17 cellular contexts compared by ENCODE assay signal in the genomic region with DNA sequence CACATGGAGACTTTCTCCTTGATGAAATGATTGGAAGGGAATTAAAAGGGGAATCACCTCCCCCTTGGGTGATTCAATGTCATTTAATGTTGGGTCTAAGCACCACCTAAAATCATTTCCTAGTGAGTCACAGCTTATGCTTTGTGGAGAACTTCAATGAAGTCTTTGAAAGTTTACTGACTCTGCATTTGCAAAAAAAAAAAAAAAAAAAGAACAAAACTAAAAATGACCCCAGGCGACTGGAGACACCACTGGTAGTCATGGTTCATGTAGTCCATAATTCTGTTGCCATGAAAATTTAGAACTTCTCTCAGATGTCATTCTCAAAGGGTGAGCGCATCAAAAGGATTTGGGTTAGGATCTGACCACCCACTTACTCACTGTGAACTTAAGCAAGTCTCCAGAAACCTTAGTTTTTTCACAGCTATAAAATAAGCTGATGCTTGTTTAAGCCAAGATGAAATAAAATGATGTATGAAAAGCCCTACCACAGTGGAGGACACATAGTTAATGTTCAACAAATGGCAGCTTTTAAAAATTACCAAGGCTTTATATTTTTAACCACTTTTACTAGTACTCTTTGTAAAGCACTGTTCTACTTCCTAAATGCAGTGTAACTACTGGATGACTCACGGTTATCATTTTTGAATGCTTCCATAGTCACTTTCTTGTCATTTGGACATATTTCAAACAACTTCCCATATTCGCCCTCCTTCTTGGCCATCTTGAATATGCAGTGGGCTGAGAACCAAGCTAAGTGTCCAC. TPM values are rescaled to one million over a fixed set of nuclear protein-coding genes. Genes with fewer than 3 reads are reported as not detected.
DNase-seq lines count a peak whose midpoint lies in the region; ATAC-seq and TF ChIP-seq lines count a peak whose summit lies in the region.
"Had no signal": no experiment of that assay in that cellular context is flagged by ENCODE, and none has a peak within 500 bp of the region (broad histone marks: within the 10 kb centered on the region; RNA-seq: fewer than 3 reads in every experiment).

No MANE protein-coding gene starts in this region.

- H3K4me2 ChIP-seq in SK-N-SH, result peak overlapping the region; percentile 42

- peaks cover 12% of the 10 kb centered on the region for H3F3A ChIP-seq in SK-N-SH (replicated peaks; ENCODE audit: insufficient read depth)

- H3K36me3 ChIP-seq in SK-N-SH (replicated peaks in 1 of 2; ENCODE audit: control insufficient read depth in 1 of 2, insufficient read depth in 2 of 2, low read length in 1 of 2) (no peaks in the 10 kb centered on the region), brain microvascular endothelial cell (replicated peaks) (no peaks in the 10 kb centered on the region)
- H3K36me3 ChIP-seq: SJCRH30 had no signal

- POLR2A ChIA-PET in SK-N-SH (lab: Yijun Ruan, JAX), result no interaction called here

- 30% methylated on average over 4 of the region's 4 CpGs for WGBS in SK-N-SH (ENCODE audit: low lambda C conversion rate)

- H3K9ac ChIP-seq in SK-N-SH, result peak overlapping the region; percentile 37; the same call in 1 of the 2 replicates

- H3K9me2 ChIP-seq in SK-N-SH, result no peaks in the 10 kb centered on the region

- DNase-seq in SK-N-SH, result no peak
- peak; percentile 93 for DNase-seq in M059J (ENCODE audit: low read depth)
- peak; percentile 33 for DNase-seq in brain microvascular endothelial cell
- DNase-seq in skeletal muscle cell (ENCODE audit: low read depth), result peak; percentile 30
- DNase-seq in Kasumi-1 (lab: John Stamatoyannopoulos, UW), result no peak
- DNase-seq: DND-41, islet precursor cell, naive B cell, NCI-H1092, NCI-H69, right cardiac atrium, testis had no signal

- no peak for TF ChIP-seq RAD21 in SK-N-SH (IDR thresholded peaks at IDR 0.05; ENCODE audit: low read length)

- CTCF ChIA-PET in SK-N-SH (lab: Yijun Ruan, JAX), result no interaction called here

- H3K79me2 ChIP-seq in SK-N-SH (ENCODE audit: insufficient read depth), result no peaks in the 10 kb centered on the region

- peak overlapping the region in 1 of 2 experiments; percentile 61; a peak in 2 of 4 replicates for H3K27ac ChIP-seq in SK-N-SH (ENCODE audit: low read depth in 2 of 2, low read length in 1 of 2)
- peak overlapping the region; percentile 71 for H3K27ac ChIP-seq in brain microvascular endothelial cell
- H3K27ac ChIP-seq: SJCRH30, testis had no signal

- in situ Hi-C loops in brain microvascular endothelial cell (cut with HindIII; ENCODE audit: low pct_ligation_motif_present, low sequenced_read_pairs), result no loop called here

- H2AFZ ChIP-seq in SK-N-SH (ENCODE audit: low read depth), result peak overlapping the region; percentile 72

- TF ChIP-seq EP300 in SK-N-SH (IDR thresholded peaks at IDR 0.05; ENCODE audit: borderline replicate concordance in 1 of 2, low read depth in 1 of 2, low read length in 1 of 2), result no peak

- peaks cover 0 to 2% of the 10 kb centered on the region in 2 experiments; a peak in 1 of 4 replicates for H3K4me1 ChIP-seq in SK-N-SH (ENCODE audit: control insufficient read depth in 1 of 2, insufficient read depth in 2 of 2, low read depth in 1 of 2, low read length in 1 of 2)
- H3K4me1 ChIP-seq: SJCRH30, testis had no signal

- ATAC-seq in SK-N-SH treated with all-trans-retinoic acid at 6 μM for 48 hours (no peak; the same call in 2 of the 3 replicates), HG03439 (IDR thresholded peaks at IDR 0.05; ENCODE audit: unreplicated experiment) (no peak), HG03025 (IDR thresholded peaks at IDR 0.05; ENCODE audit: low FRiP score, unreplicated experiment) (no peak)
- ATAC-seq: right cardiac atrium had no signal

- no peaks in the 10 kb centered on the region for H3K9me3 ChIP-seq in SK-N-SH
- H3K9me3 ChIP-seq: SJCRH30, testis had no signal

- TF ChIP-seq CTCF in SK-N-SH (IDR thresholded peaks at IDR 0.05) (no peak), brain microvascular endothelial cell (IDR thresholded peaks at IDR 0.05; ENCODE audit: low read depth, low read length, missing control alignments) (no peak)

- H4K20me1 ChIP-seq in SK-N-SH (ENCODE audit: insufficient read depth), result no peaks in the 10 kb centered on the region

- no peaks in the 10 kb centered on the region for H3K27me3 ChIP-seq in SK-N-SH (ENCODE audit: insufficient read depth)
- no peaks in the 10 kb centered on the region for H3K27me3 ChIP-seq in brain microvascular endothelial cell (replicated peaks)
- H3K27me3 ChIP-seq: SJCRH30, testis had no signal

- H3K4me3 ChIP-seq in SK-N-SH (ENCODE audit: low read depth in 2 of 2, low read length in 1 of 2), result no peak overlapping the region; a peak in 1 of 4 replicates
- no peak overlapping the region for H3K4me3 ChIP-seq in brain microvascular endothelial cell (ENCODE audit: low read depth, low read length)
- H3K4me3 ChIP-seq in skeletal muscle cell (ENCODE audit: low read depth, low read length), result no peak overlapping the region
- H3K4me3 ChIP-seq: SJCRH30, testis had no signal

TF ChIP-seq in SK-N-SH, 30 proteins besides CTCF, POLR2A, EP300 and RAD21:
- peak; percentile 21; the same call in 1 of the 2 replicates for TF ChIP-seq FOSL2 (IDR thresholded peaks at IDR 0.05; ENCODE audit: borderline replicate concordance, low read depth)
- no peak for TF ChIP-seq NFIC (IDR thresholded peaks at IDR 0.05; ENCODE audit: borderline replicate concordance)

TF ChIP-seq in SK-N-SH treated with all-trans-retinoic acid at 6 μM for 48 hours, 23 proteins besides CTCF, POLR2A, EP300 and RAD21:
- no peak for TF ChIP-seq ZC3H10 (CRISPR knock-in tag; IDR thresholded peaks at IDR 0.05)
- no peak for TF ChIP-seq GLIS3 (CRISPR knock-in tag; IDR thresholded peaks at IDR 0.05)
- no peak for TF ChIP-seq ZNF8 (CRISPR knock-in tag; IDR thresholded peaks at IDR 0.05)
- no peak for TF ChIP-seq RARB (CRISPR knock-in tag; IDR thresholded peaks at IDR 0.05)
- TF ChIP-seq BACH2 (CRISPR knock-in tag; IDR thresholded peaks at IDR 0.05; ENCODE audit: borderline replicate concordance), result no peak
- no peak for TF ChIP-seq ESRRG (CRISPR knock-in tag; IDR thresholded peaks at IDR 0.05)
- no peak for TF ChIP-seq ZFP30 (CRISPR knock-in tag; IDR thresholded peaks at IDR 0.05)
- no peak for TF ChIP-seq ZNF70 (CRISPR knock-in tag; IDR thresholded peaks at IDR 0.05)
- TF ChIP-seq ZFP3 (CRISPR knock-in tag; IDR thresholded peaks at IDR 0.05), result no peak
TF ChIP-seq in SK-N-SH treated with all-trans-retinoic acid at 6 μM for 48 hours: peak in this region for 0.

RNA-seq across cellular contexts. Expression of gene KSR2, which starts 18.1 kb away (rescaled TPM):
- 0.12 and 0.15 TPM in 2 replicates for polyA plus RNA-seq in SK-N-SH (2012; rRNA removed)
- polyA plus RNA-seq in SK-N-SH (2012; cell fraction: cytosol; rRNA removed), result 0.06 and 0.10 TPM in 2 replicates
- polyA plus RNA-seq in SK-N-SH (2012; cell fraction: nucleus; rRNA removed), result 0.18 and 0.27 TPM in 2 replicates
- total RNA-seq in M059J (2014; rRNA removed; shearing (Covaris generic)), result 0.20 and 0.30 TPM in 2 replicates
- total RNA-seq: fibroblast of villous mesenchyme had no signal

RNA-seq across cellular contexts. Expression of gene RFC5, which starts 29.6 kb away (rescaled TPM):
- polyA plus RNA-seq in SK-N-SH (2012; rRNA removed), result 15.3 and 16.0 TPM in 2 replicates
- polyA plus RNA-seq in SK-N-SH (2012; cell fraction: cytosol; rRNA removed), result 11.6 and 13.2 TPM in 2 replicates
- polyA plus RNA-seq in SK-N-SH (2012; cell fraction: nucleus; rRNA removed), result 29.4 and 32.5 TPM in 2 replicates
- 54.4 and 71.2 TPM in 2 replicates for total RNA-seq in M059J (2014; rRNA removed; shearing (Covaris generic))

Comparison
In these comparisons a context has a peak if more than half of its experiments do, and no peak if none do; other contexts are left out.
1. DNase-seq: peak in M059J (single experiment), brain microvascular endothelial cell (single experiment) and skeletal muscle cell (single experiment); none in SK-N-SH (single experiment) and Kasumi-1 (0 of 2).